In the genomic region with DNA sequence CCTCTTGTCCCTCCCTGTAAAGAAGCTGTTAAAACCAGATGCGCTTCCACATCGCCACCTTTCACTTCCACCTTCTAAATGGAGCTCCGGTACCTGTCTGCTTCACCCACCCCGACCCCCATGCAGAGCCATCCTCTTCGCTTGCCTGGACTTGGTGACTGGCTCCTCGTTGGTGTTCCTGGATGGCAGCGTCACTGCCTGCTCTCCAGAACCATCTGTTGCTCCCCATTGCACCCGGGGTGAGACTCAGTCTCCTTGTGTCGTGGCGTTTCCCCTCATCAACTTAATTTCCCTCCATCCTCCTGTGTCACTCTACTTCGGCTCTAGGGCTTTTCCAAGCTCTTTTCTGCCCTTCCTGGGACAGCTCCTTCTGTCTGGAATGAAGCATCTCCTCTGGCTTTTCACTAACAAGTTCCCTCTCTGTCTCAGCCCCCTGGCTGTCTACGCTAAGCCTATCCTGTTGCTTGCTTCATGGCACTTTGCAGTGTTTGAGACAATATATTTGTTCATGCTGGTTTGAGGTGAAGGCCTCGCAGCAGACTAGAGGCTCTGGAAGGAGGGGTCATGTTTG, we compare ENCODE assay signal across 9 cellular contexts.
"Had no signal": no experiment of that assay in that cellular context is flagged by ENCODE, and none has a peak within 500 bp of the region (broad histone marks: within the 10 kb centered on the region; RNA-seq: fewer than 3 reads in every experiment).

No MANE protein-coding gene starts in this region.

- H3K27me3 Mint-ChIP-seq: activated CD4-positive, alpha-beta memory T cell treated with anti-CD3 and anti-CD28 coated beads, Interleukin-2, amount 10 ng/mL, durations not matched to agents 7 days and 5 days had no signal

- H3K27ac Mint-ChIP-seq: activated CD4-positive, alpha-beta memory T cell treated with anti-CD3 and anti-CD28 coated beads, Interleukin-2, amount 10 ng/mL, durations not matched to agents 7 days and 5 days; nephron had no signal

- H3K9me3 Mint-ChIP-seq: activated CD4-positive, alpha-beta memory T cell treated with anti-CD3 and anti-CD28 coated beads, Interleukin-2, amount 10 ng/mL, durations not matched to agents 7 days and 5 days; nephron had no signal

- H3K4me3 Mint-ChIP-seq: activated CD4-positive, alpha-beta memory T cell treated with anti-CD3 and anti-CD28 coated beads, Interleukin-2, amount 10 ng/mL, durations not matched to agents 7 days and 5 days; nephron had no signal

- DNase-seq: activated CD4-positive, alpha-beta memory T cell treated with anti-CD3 and anti-CD28 coated beads, Interleukin-2, amount 10 ng/mL, durations not matched to agents 7 days and 5 days; activated CD4-positive, alpha-beta T cell treated with anti-CD3 and anti-CD28 coated beads for 1 hour; cortex of kidney; effector CD8-positive, alpha-beta T cell; foreskin melanocyte; left colon; mucosa of descending colon; ovary had no signal

- ATAC-seq: left colon, mucosa of descending colon had no signal
